Comparison of ENCODE assay signal across 1 cellular context in the genomic region with DNA sequence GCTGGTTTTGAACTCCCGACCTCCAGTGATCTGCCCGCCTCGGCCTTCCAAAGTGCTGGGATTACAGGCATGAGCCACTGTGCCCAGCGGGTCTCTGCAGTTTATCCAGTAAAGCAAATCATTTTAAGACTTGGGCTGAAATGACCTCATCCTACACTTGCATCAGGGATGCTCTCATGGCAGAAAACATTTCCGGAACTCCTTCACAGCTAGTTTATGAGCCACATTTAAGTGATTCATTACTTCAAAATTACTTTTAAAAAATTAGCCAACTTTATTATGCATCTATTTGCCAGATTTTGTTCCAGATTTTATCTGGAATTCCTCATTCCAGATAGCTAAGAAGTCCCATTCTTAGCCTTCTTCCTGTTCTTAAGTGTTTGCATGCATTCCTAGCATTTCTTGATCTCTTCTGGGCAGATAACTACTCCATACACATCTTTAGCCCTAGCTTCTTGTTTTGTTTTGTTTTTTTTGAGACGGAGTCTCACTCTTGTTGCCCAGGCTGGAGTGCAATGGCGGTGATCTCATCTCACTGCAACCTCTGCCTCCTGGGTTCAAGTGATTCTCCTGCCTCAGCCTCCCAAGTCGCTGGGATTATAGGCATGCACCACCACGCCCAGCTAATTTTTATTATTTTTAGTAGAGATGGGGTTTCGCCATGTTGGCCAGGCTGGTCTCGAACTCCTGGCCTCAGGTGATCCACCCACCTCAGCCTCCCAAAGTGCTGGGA.
A peak's percentile ranks its signal among the peaks of the same experiment; 100 is the strongest.
TF ChIP-seq lines count a peak whose summit lies in the region.

No MANE protein-coding gene starts in this region.

TF ChIP-seq in IMR-90, 13 proteins besides CTCF, POLR2A, EP300 and RAD21:
- peak; percentile 91 for TF ChIP-seq CEBPB (IDR thresholded peaks at IDR 0.05; ENCODE audit: low read depth, low read length)
